In the genomic region with DNA sequence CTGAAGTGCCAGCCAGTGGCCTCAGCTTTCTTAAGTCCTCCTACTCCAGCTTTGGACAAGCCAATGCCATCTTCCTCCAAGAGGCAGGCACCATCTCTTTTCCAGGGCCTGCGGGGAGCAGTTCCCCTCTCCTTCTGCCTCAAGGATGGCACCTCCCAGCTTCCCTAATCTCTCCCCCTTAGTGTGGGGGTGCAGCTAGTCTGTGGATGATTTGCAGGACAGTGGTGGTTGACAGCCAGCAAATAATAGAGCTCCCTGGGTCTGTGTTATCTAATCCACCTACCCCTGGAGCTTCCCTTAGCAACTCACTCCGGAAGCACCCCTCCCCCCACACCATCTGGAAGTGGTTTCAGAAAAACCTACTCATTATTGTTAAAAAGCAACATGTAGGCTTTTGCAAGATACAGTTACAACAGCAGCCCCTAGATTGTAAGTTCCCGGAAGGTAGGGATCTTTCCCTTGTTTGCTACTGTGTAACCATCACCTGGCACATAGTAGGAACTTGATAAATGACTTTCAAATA, we compare ENCODE assay signal across 9 cellular contexts.
DNase-seq lines count a peak whose midpoint lies in the region; ATAC-seq and TF ChIP-seq lines count a peak whose summit lies in the region.
"Had no signal": no experiment of that assay in that cellular context is flagged by ENCODE, and none has a peak within 500 bp of the region (broad histone marks: within the 10 kb centered on the region; RNA-seq: fewer than 3 reads in every experiment).

No MANE protein-coding gene starts in this region.

- peaks cover 13% of the 10 kb centered on the region for H3K36me3 Mint-ChIP-seq in activated CD4-positive, alpha-beta T cell treated with anti-CD3 and anti-CD28 coated beads, Interleukin-2, amount 10 ng/mL, durations not matched to agents 7 days and 5 days (ENCODE audit: low read depth)
- H3K36me3 Mint-ChIP-seq in WTC11: no peaks in the 10 kb centered on the region
- H3K36me3 Mint-ChIP-seq in nephron (ENCODE audit: low read depth): no peaks in the 10 kb centered on the region

- H3K4me3 ChIP-seq in KMS-11 (IDR thresholded peaks at IDR 0.05; ENCODE audit: insufficient read depth, low read depth, low read length): no peak overlapping the region
- no peak overlapping the region for H3K4me3 ChIP-seq in MG63

- peak overlapping the region; percentile 13 for H3K4me3 Mint-ChIP-seq in activated CD4-positive, alpha-beta T cell treated with anti-CD3 and anti-CD28 coated beads, Interleukin-2, amount 10 ng/mL, durations not matched to agents 7 days and 5 days
- no peak overlapping the region for H3K4me3 Mint-ChIP-seq in WTC11
- no peak overlapping the region for H3K4me3 Mint-ChIP-seq in nephron

- no peak overlapping the region for H2AFZ ChIP-seq in KMS-11 (ENCODE audit: low read depth)

- TF ChIP-seq CTCF in KMS-11 (conservative IDR thresholded peaks at IDR 0.05; ENCODE audit: low read depth, low read length): no peak
- no peak for TF ChIP-seq CTCF in WTC11 (IDR thresholded peaks at IDR 0.05)
- no peak for TF ChIP-seq CTCF in nephron (IDR thresholded peaks at IDR 0.05; ENCODE audit: unreplicated experiment in 3 of 3)

- H3K27me3 Mint-ChIP-seq in activated CD4-positive, alpha-beta T cell treated with anti-CD3 and anti-CD28 coated beads, Interleukin-2, amount 10 ng/mL, durations not matched to agents 7 days and 5 days: no peaks in the 10 kb centered on the region
- H3K27me3 Mint-ChIP-seq in WTC11 (ENCODE audit: low read depth) (peaks cover 3% of the 10 kb centered on the region), nephron (ENCODE audit: low read depth) (peaks cover 7% of the 10 kb centered on the region)

- H3K36me3 ChIP-seq in KMS-11 (ENCODE audit: insufficient read depth) (no peaks in the 10 kb centered on the region), MG63 (no peaks in the 10 kb centered on the region)

- peaks cover 57% of the 10 kb centered on the region for H3K4me1 Mint-ChIP-seq in activated CD4-positive, alpha-beta T cell treated with anti-CD3 and anti-CD28 coated beads, Interleukin-2, amount 10 ng/mL, durations not matched to agents 7 days and 5 days
- H3K4me1 Mint-ChIP-seq in WTC11: peaks cover 61% of the 10 kb centered on the region
- peaks cover 61% of the 10 kb centered on the region for H3K4me1 Mint-ChIP-seq in nephron

- peak overlapping the region; percentile 45; the same call in 1 of the 2 replicates for H3K4me2 ChIP-seq in KMS-11

- H3K4me1 ChIP-seq in KMS-11 (ENCODE audit: low read depth, poor library complexity, severe bottlenecking): peaks cover 35% of the 10 kb centered on the region

- H3K27ac Mint-ChIP-seq in activated CD4-positive, alpha-beta T cell treated with anti-CD3 and anti-CD28 coated beads, Interleukin-2, amount 10 ng/mL, durations not matched to agents 7 days and 5 days: no peak overlapping the region
- H3K27ac Mint-ChIP-seq in WTC11: no peak overlapping the region
- H3K27ac Mint-ChIP-seq in nephron: peak overlapping the region; percentile 79 to 96 (median 88)

- ATAC-seq in WTC11 (peak; percentile 38), HG03108 (IDR thresholded peaks at IDR 0.05; ENCODE audit: unreplicated experiment) (no peak)

- POLR2A ChIA-PET in activated CD4-positive, alpha-beta T cell treated with anti-CD3 and anti-CD28 coated beads, Interleukin-2, amount 10 ng/mL, durations not matched to agents 7 days and 5 days (lab: Charles Lee): interaction anchor here (0.5 to 0.7 kb wide), 2 partner anchors 117 to 348 kb away, joined by 3 read pairs; no protein-coding TSS in a partner anchor
- POLR2A ChIA-PET in WTC11 (lab: Charles Lee): interaction anchor here (0.6 to 1.9 kb wide), 3 partner anchors 11 to 68 kb away, joined by 3 to 9 read pairs (median 3); no protein-coding TSS in a partner anchor

- H3K9me3 ChIP-seq in MG63: no peaks in the 10 kb centered on the region

- no peaks in the 10 kb centered on the region for H4K20me1 ChIP-seq in KMS-11 (ENCODE audit: insufficient read depth)

- H3K9ac ChIP-seq in KMS-11: no peak overlapping the region

- H3K27ac ChIP-seq in KMS-11: no peak overlapping the region

- no peaks in the 10 kb centered on the region for H3K27me3 ChIP-seq in KMS-11 (ENCODE audit: insufficient read depth, low read depth)
- H3K27me3 ChIP-seq in MG63: no peaks in the 10 kb centered on the region

- no peaks in the 10 kb centered on the region for H3K9me3 Mint-ChIP-seq in activated CD4-positive, alpha-beta T cell treated with anti-CD3 and anti-CD28 coated beads, Interleukin-2, amount 10 ng/mL, durations not matched to agents 7 days and 5 days
- H3K9me3 Mint-ChIP-seq in WTC11: peaks cover 4% of the 10 kb centered on the region
- H3K9me3 Mint-ChIP-seq in nephron: peaks cover 7% of the 10 kb centered on the region

- DNase-seq in activated CD4-positive, alpha-beta T cell treated with anti-CD3 and anti-CD28 coated beads, Interleukin-2, amount 10 ng/mL, durations not matched to agents 7 days and 5 days: peak; percentile 62
- no peak for DNase-seq in activated CD4-positive, alpha-beta T cell treated with anti-CD3 and anti-CD28 coated beads, Interleukin-2, amount 50 U/mL, for 1 hour
- DNase-seq in WTC11 (ENCODE audit: low spot score): peak; percentile 11
- no peak for DNase-seq in NCI-H1436 (lab: John Stamatoyannopoulos, UW)
- no peak for DNase-seq in MG63
- DNase-seq: NCI-H510A treated with DMSO at 0.1 percent for 48 hours had no signal

- peaks cover 28% of the 10 kb centered on the region for H3K79me2 ChIP-seq in KMS-11 (ENCODE audit: insufficient read depth, low read depth)

- CTCF ChIA-PET in activated CD4-positive, alpha-beta T cell treated with anti-CD3 and anti-CD28 coated beads, Interleukin-2, amount 10 ng/mL, durations not matched to agents 7 days and 5 days (lab: Charles Lee): interaction anchor here (0.6 to 2.3 kb wide), 6 partner anchors 10 to 793 kb away, joined by 3 to 17 read pairs (median 4); no protein-coding TSS in a partner anchor
- CTCF ChIA-PET in WTC11 (lab: Charles Lee): interaction anchor here (0.9 to 1.2 kb wide), 3 partner anchors 11 to 156 kb away, joined by 3 to 4 read pairs (median 4); no protein-coding TSS in a partner anchor

TF ChIP-seq in WTC11, 78 proteins besides CTCF, POLR2A, EP300 and RAD21:
- TF ChIP-seq, protein P1, sequence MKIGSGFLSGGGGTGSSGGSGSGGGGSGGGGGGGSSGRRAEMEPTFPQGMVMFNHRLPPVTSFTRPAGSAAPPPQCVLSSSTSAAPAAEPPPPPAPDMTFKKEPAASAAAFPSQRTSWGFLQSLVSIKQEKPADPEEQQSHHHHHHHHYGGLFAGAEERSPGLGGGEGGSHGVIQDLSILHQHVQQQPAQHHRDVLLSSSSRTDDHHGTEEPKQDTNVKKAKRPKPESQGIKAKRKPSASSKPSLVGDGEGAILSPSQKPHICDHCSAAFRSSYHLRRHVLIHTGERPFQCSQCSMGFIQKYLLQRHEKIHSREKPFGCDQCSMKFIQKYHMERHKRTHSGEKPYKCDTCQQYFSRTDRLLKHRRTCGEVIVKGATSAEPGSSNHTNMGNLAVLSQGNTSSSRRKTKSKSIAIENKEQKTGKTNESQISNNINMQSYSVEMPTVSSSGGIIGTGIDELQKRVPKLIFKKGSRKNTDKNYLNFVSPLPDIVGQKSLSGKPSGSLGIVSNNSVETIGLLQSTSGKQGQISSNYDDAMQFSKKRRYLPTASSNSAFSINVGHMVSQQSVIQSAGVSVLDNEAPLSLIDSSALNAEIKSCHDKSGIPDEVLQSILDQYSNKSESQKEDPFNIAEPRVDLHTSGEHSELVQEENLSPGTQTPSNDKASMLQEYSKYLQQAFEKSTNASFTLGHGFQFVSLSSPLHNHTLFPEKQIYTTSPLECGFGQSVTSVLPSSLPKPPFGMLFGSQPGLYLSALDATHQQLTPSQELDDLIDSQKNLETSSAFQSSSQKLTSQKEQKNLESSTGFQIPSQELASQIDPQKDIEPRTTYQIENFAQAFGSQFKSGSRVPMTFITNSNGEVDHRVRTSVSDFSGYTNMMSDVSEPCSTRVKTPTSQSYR (CRISPR knock-in tag; IDR thresholded peaks at IDR 0.05): peak; percentile 69; the same call in 1 of the 2 replicates
- TF ChIP-seq ZBTB21 (CRISPR knock-in tag; IDR thresholded peaks at IDR 0.05; ENCODE audit: borderline replicate concordance): no peak
- 0 out of 2 replicates have a peak, but pooled peaks have one; percentile 21 for TF ChIP-seq SP1 (CRISPR knock-in tag; conservative IDR thresholded peaks at IDR 0.05)
TF ChIP-seq in WTC11: peak in this region for 2.

Comparison
In these comparisons a context has a peak if more than half of its experiments do, and no peak if none do; other contexts are left out.
1. DNase-seq: peak in activated CD4-positive, alpha-beta T cell treated with anti-CD3 and anti-CD28 coated beads, Interleukin-2, amount 10 ng/mL, durations not matched to agents 7 days and 5 days (single experiment) and WTC11 (single experiment); none in activated CD4-positive, alpha-beta T cell treated with anti-CD3 and anti-CD28 coated beads, Interleukin-2, amount 50 U/mL, for 1 hour (single experiment), NCI-H1436 (single experiment) and MG63 (single experiment).
2. H3K27ac Mint-ChIP-seq: peak in nephron (3 of 3); none in activated CD4-positive, alpha-beta T cell treated with anti-CD3 and anti-CD28 coated beads, Interleukin-2, amount 10 ng/mL, durations not matched to agents 7 days and 5 days (single experiment) and WTC11 (single experiment).